In genomic region chr16:370980-371728, GRCh38 we compare ENCODE assay signal across 8 cellular contexts. TPM values are rescaled to one million over a fixed set of nuclear protein-coding genes. Genes with fewer than 3 reads are reported as not detected.
DNase-seq lines count a peak whose midpoint lies in the region; ATAC-seq, FAIRE-seq and TF ChIP-seq lines count a peak whose summit lies in the region.

No MANE protein-coding gene starts in this region.

- no TSS peak for BruUV-seq in Calu3 (replicated peaks; lab: Mats Ljungman, UMichigan)
- BruUV-seq in OCI-LY7 (replicated peaks; lab: Mats Ljungman, UMichigan) = no TSS peak
- no TSS peak for BruUV-seq in endothelial cell of umbilical vein (replicated peaks; lab: Mats Ljungman, UMichigan)

- CTCF ChIA-PET in Calu3 (lab: Charles Lee) (interaction anchor here (0.6 to 1.8 kb wide), 6 partner anchors 9 to 1660 kb away, joined by 3 to 8 read pairs (median 5); partner anchors contain the start of gene PGAP6), OCI-LY7 (lab: Charles Lee; ENCODE audit: unreplicated experiment) (interaction anchor here (0.6 kb wide), 1 partner anchor 1236 kb away, joined by 4 read pairs; no protein-coding TSS in a partner anchor), endothelial cell of umbilical vein (lab: Charles Lee) (interaction anchor here (0.6 to 1.8 kb wide), 6 partner anchors 8 to 267 kb away, joined by 3 to 13 read pairs (median 4); partner anchors contain the start of gene DECR2)

- no peaks in the 10 kb centered on the region for H3K27me3 Mint-ChIP-seq in Calu3 (ENCODE audit: unreplicated experiment)

- no peaks in the 10 kb centered on the region for H3K9me2 ChIP-seq in OCI-LY7 (ENCODE audit: insufficient read depth, low read length)

- no peak for TF ChIP-seq POLR2A in endothelial cell of umbilical vein (IDR thresholded peaks at IDR 0.05; ENCODE audit: low read depth, low read length)

- H3K4me2 ChIP-seq in OCI-LY7 (ENCODE audit: low read length) (peak overlapping the region; percentile 56), endothelial cell of umbilical vein (ENCODE audit: insufficient read depth, low read length) (peak overlapping the region; percentile 31)

- H2AFZ ChIP-seq in OCI-LY7 (ENCODE audit: low read length) (peak overlapping the region; percentile 32; the same call in 1 of the 2 replicates), endothelial cell of umbilical vein (ENCODE audit: low read depth, low read length) (no peak overlapping the region)

- POLR2A ChIA-PET in OCI-LY7 (lab: Charles Lee) (interaction anchor here (0.5 to 1.4 kb wide), 5 partner anchors 11 to 233 kb away, joined by 3 to 10 read pairs (median 3); partner anchors contain the start of gene PGAP6), endothelial cell of umbilical vein (lab: Charles Lee) (no interaction called here)

- H3K4me3 ChIP-seq in OCI-LY7 (ENCODE audit: low read depth, low read length, poor library complexity, severe bottlenecking) = peak overlapping the region; percentile 51
- no peak overlapping the region for H3K4me3 ChIP-seq in endothelial cell of umbilical vein (replicated peaks in 1 of 3; ENCODE audit: insufficient read depth in 1 of 3, low read depth in 1 of 3, low read length in 3 of 3)
- no peak overlapping the region for H3K4me3 ChIP-seq in pancreas

- no peaks in the 10 kb centered on the region for H3K79me2 ChIP-seq in OCI-LY7 (ENCODE audit: insufficient read depth, low read depth, low read length)
- no peaks in the 10 kb centered on the region for H3K79me2 ChIP-seq in endothelial cell of umbilical vein (ENCODE audit: control insufficient read depth, insufficient read depth, low read length)

- intact Hi-C loops in Calu3 (cut with micrococcal nuclease; ENCODE audit: unreplicated experiment) = no loop called here
- intact Hi-C loops in OCI-LY7 (cut with micrococcal nuclease; ENCODE audit: unreplicated experiment) = no loop called here
- intact Hi-C loops in endothelial cell of umbilical vein (cut with micrococcal nuclease) = loop anchor here (1.0 kb wide), 2 partner anchors 10 to 18 kb away; partner anchors contain the start of gene PGAP6
- intact Hi-C loops in pancreas (cut with DNase I) = no loop called here

- no peak for FAIRE-seq in endothelial cell of umbilical vein (lab: Jason Lieb, UNC)
- no peak for FAIRE-seq in pancreas (lab: Jason Lieb, UNC)

- dilution Hi-C loops in endothelial cell of umbilical vein (cut with MboI; ENCODE audit: extremely low pct_ligation_motif_present, low sequenced_read_pairs) = no loop called here

- no peaks in the 10 kb centered on the region for H3K9me3 ChIP-seq in OCI-LY7 (ENCODE audit: low read length)
- H3K9me3 ChIP-seq in endothelial cell of umbilical vein (replicated peaks; ENCODE audit: control insufficient read depth, insufficient read depth, low read length) = no peaks in the 10 kb centered on the region
- no peaks in the 10 kb centered on the region for H3K9me3 ChIP-seq in pancreas

- H3K27ac Mint-ChIP-seq in Calu3 (ENCODE audit: unreplicated experiment) = no peak overlapping the region

- H3K9me3 Mint-ChIP-seq in Calu3 (ENCODE audit: low read depth, unreplicated experiment) = no peaks in the 10 kb centered on the region

- WGBS in pancreas, 2 donors = 74 to 83% methylated on average over 15 of the region's 15 CpGs

- H3K4me3 Mint-ChIP-seq in Calu3 (ENCODE audit: low read depth, unreplicated experiment) = peak overlapping the region; percentile 72

- peak in 3 of 4 donors; percentile 2 to 4 (median 3) for ATAC-seq in pancreas

- no peaks in the 10 kb centered on the region for H4K20me1 ChIP-seq in OCI-LY7 (ENCODE audit: insufficient read depth, low read length)
- H4K20me1 ChIP-seq in endothelial cell of umbilical vein (replicated peaks; ENCODE audit: control insufficient read depth, extremely low read depth, insufficient read depth, low read length) = no peaks in the 10 kb centered on the region

- peaks cover 58% of the 10 kb centered on the region for H3K36me3 Mint-ChIP-seq in Calu3 (ENCODE audit: insufficient read depth, unreplicated experiment)

- no peak for DNase-seq in Calu3
- DNase-seq in OCI-LY7 (ENCODE audit: low spot score) = no peak
- no peak for DNase-seq in endothelial cell of umbilical vein (ENCODE audit: low read depth, low spot score)
- peak in 3 of 6 donors; percentile 46 to 79 (median 53) for DNase-seq in pancreas
- DNase-seq in NCI-H446 (lab: John Stamatoyannopoulos, UW) = no peak
- DNase-seq in SHP77 (lab: John Stamatoyannopoulos, UW) = no peak
- DNase-seq in NAMALWA (ENCODE audit: low spot score) = no peak
- DNase-seq in DMS 273 treated with DMSO at 0.1 percent for 48 hours (lab: John Stamatoyannopoulos, UW) = no peak

- peak overlapping the region; percentile 29 for H3K9ac ChIP-seq in endothelial cell of umbilical vein (replicated peaks; ENCODE audit: extremely low read depth, insufficient read depth, low read length)

- H3K4me1 Mint-ChIP-seq in Calu3 (ENCODE audit: low read depth, unreplicated experiment) = no peaks in the 10 kb centered on the region

- H3K9me1 ChIP-seq in endothelial cell of umbilical vein (replicated peaks; ENCODE audit: control insufficient read depth, extremely low read depth, insufficient read depth, low read length) = no peaks in the 10 kb centered on the region

- peaks cover 61% of the 10 kb centered on the region for H3K36me3 ChIP-seq in OCI-LY7 (ENCODE audit: insufficient read depth, low read length)
- peaks cover 7 to 50% of the 10 kb centered on the region in 2 experiments for H3K36me3 ChIP-seq in endothelial cell of umbilical vein (ENCODE audit: control insufficient read depth in 2 of 2, extremely low read depth in 1 of 2, insufficient read depth in 2 of 2, low read length in 2 of 2)
- H3K36me3 ChIP-seq in pancreas = peaks cover 5 to 25% (median 8%) of the 10 kb centered on the region in 3 donors

- H3K27ac ChIP-seq in OCI-LY7 (ENCODE audit: low read depth, low read length, poor library complexity, severe bottlenecking) (peak overlapping the region; percentile 52), endothelial cell of umbilical vein (ENCODE audit: insufficient read depth, low read depth, low read length) (no peak overlapping the region), pancreas (peak overlapping the region in 3 of 4 donors; percentile 22 to 44 (median 30))

- H3K4me1 ChIP-seq in OCI-LY7 (ENCODE audit: insufficient read depth, low read length, poor library complexity, severe bottlenecking) = peaks cover 12% of the 10 kb centered on the region
- H3K4me1 ChIP-seq in endothelial cell of umbilical vein (ENCODE audit: control insufficient read depth, extremely low read depth, insufficient read depth, low read length) = peaks cover 8% of the 10 kb centered on the region
- peaks cover 0 to 11% (median 6%) of the 10 kb centered on the region in 3 donors for H3K4me1 ChIP-seq in pancreas

- TF ChIP-seq CTCF in Calu3 (IDR thresholded peaks at IDR 0.05; ENCODE audit: unreplicated experiment) (no peak), OCI-LY7 (conservative IDR thresholded peaks at IDR 0.05; ENCODE audit: low read length) (no peak), endothelial cell of umbilical vein (IDR thresholded peaks at IDR 0.05; ENCODE audit: extremely low read depth in 1 of 2, insufficient read depth in 1 of 2, low read depth in 1 of 2, low read length in 2 of 2) (no peak), pancreas (IDR thresholded peaks at IDR 0.05) (no peak)

- no peaks in the 10 kb centered on the region for H3K27me3 ChIP-seq in endothelial cell of umbilical vein (ENCODE audit: control insufficient read depth in 2 of 2, insufficient read depth in 2 of 2, low read length in 2 of 2)
- no peaks in the 10 kb centered on the region for H3K27me3 ChIP-seq in pancreas

RNA-seq across cellular contexts. Expression of gene MRPL28, which starts 0.8 kb away (rescaled TPM):
- total RNA-seq in Calu3 (2022) = 115 and 126 TPM in 2 replicates
- 113 and 134 TPM in 2 replicates for total RNA-seq in OCI-LY7 (2014; rRNA removed; shearing (Covaris generic))
- 78.1 and 84.6 TPM in 2 replicates for total RNA-seq in OCI-LY7 (2022)
- 86.3 and 104 TPM in 2 replicates for total RNA-seq in endothelial cell of umbilical vein
- polyA plus RNA-seq in endothelial cell of umbilical vein = 180 and 198 TPM in 2 replicates
- polyA plus RNA-seq in endothelial cell of umbilical vein (2011; cell fraction: cytosol; rRNA removed) = 158 and 211 TPM in 2 replicates
- polyA plus RNA-seq in endothelial cell of umbilical vein (2011; cell fraction: nucleus; rRNA removed) = 82.8 and 92.3 TPM in 2 replicates
- 88.7 and 102 TPM in 2 replicates for polyA plus RNA-seq in endothelial cell of umbilical vein (2012)
- 57.6 and 61.2 TPM in 2 replicates for polyA minus RNA-seq in endothelial cell of umbilical vein
- polyA minus RNA-seq in endothelial cell of umbilical vein (2011; cell fraction: cytosol; rRNA and poly(A)+ RNA removed) = 48.4 TPM
- 10.6 and 16.3 TPM in 2 replicates for polyA minus RNA-seq in endothelial cell of umbilical vein (2011; cell fraction: nucleus; rRNA and poly(A)+ RNA removed)
- 10 to 100 TPM in 5 of 6 donors, 1 to 10 TPM in 1; 9.2 to 22.0 (median 18.6) TPM for total RNA-seq in pancreas
- polyA plus RNA-seq in pancreas = 10 to 100 TPM; 58.1 to 65.4 TPM

RNA-seq across cellular contexts. Expression of gene PGAP6, which starts 10.6 kb away (rescaled TPM):
- 70.0 and 78.5 TPM in 2 replicates for total RNA-seq in Calu3 (2022)
- 40.1 and 50.6 TPM in 2 replicates for total RNA-seq in OCI-LY7 (2014; rRNA removed; shearing (Covaris generic))
- 34.3 and 41.2 TPM in 2 replicates for total RNA-seq in OCI-LY7 (2022)
- 88.1 and 89.8 TPM in 2 replicates for total RNA-seq in endothelial cell of umbilical vein
- 365 and 484 TPM in 2 replicates for polyA plus RNA-seq in endothelial cell of umbilical vein
- 169 and 201 TPM in 2 replicates for polyA plus RNA-seq in endothelial cell of umbilical vein (2011; cell fraction: cytosol; rRNA removed)
- 127 and 155 TPM in 2 replicates for polyA plus RNA-seq in endothelial cell of umbilical vein (2011; cell fraction: nucleus; rRNA removed)
- 90.7 and 148 TPM in 2 replicates for polyA plus RNA-seq in endothelial cell of umbilical vein (2012)
- polyA minus RNA-seq in endothelial cell of umbilical vein = 166 and 233 TPM in 2 replicates
- 27.0 TPM for polyA minus RNA-seq in endothelial cell of umbilical vein (2011; cell fraction: cytosol; rRNA and poly(A)+ RNA removed)
- polyA minus RNA-seq in endothelial cell of umbilical vein (2011; cell fraction: nucleus; rRNA and poly(A)+ RNA removed) = 51.9 and 54.7 TPM in 2 replicates
- total RNA-seq in pancreas = 10 to 100 TPM; 53.1 to 75.5 (median 58.9) TPM
- 10 to 100 TPM; 62.1 to 88.5 TPM for polyA plus RNA-seq in pancreas

RNA-seq across cellular contexts. Expression of gene AXIN1, which starts 18.6 kb away (rescaled TPM):
- total RNA-seq in Calu3 (2022) = 49.8 and 52.5 TPM in 2 replicates
- total RNA-seq in OCI-LY7 (2014; rRNA removed; shearing (Covaris generic)) = 30.3 and 30.6 TPM in 2 replicates
- total RNA-seq in OCI-LY7 (2022) = 29.0 and 29.8 TPM in 2 replicates
- 21.1 and 21.9 TPM in 2 replicates for total RNA-seq in endothelial cell of umbilical vein
- 8.0 and 8.3 TPM in 2 replicates for polyA plus RNA-seq in endothelial cell of umbilical vein
- 9.3 and 11.9 TPM in 2 replicates for polyA plus RNA-seq in endothelial cell of umbilical vein (2011; cell fraction: cytosol; rRNA removed)
- 16.8 and 17.6 TPM in 2 replicates for polyA plus RNA-seq in endothelial cell of umbilical vein (2011; cell fraction: nucleus; rRNA removed)
- polyA plus RNA-seq in endothelial cell of umbilical vein (2012) = 11.3 and 17.0 TPM in 2 replicates
- polyA minus RNA-seq in endothelial cell of umbilical vein = 7.0 and 8.0 TPM in 2 replicates
- 21.3 TPM for polyA minus RNA-seq in endothelial cell of umbilical vein (2011; cell fraction: cytosol; rRNA and poly(A)+ RNA removed)
- polyA minus RNA-seq in endothelial cell of umbilical vein (2011; cell fraction: nucleus; rRNA and poly(A)+ RNA removed) = 7.1 and 8.7 TPM in 2 replicates
- total RNA-seq in pancreas = 10 to 100 TPM in 3 of 6 donors, 1 to 10 TPM in 3; 8.0 to 13.6 (median 9.6) TPM
- 10 to 100 TPM; 12.3 to 12.8 TPM for polyA plus RNA-seq in pancreas

RNA-seq across cellular contexts. Expression of gene NME4, which starts 25.8 kb away (rescaled TPM):
- 88.2 and 96.5 TPM in 2 replicates for total RNA-seq in Calu3 (2022)
- total RNA-seq in OCI-LY7 (2014; rRNA removed; shearing (Covaris generic)) = 25.0 and 28.3 TPM in 2 replicates
- 24.3 and 25.0 TPM in 2 replicates for total RNA-seq in OCI-LY7 (2022)
- total RNA-seq in endothelial cell of umbilical vein = 166 and 170 TPM in 2 replicates
- polyA plus RNA-seq in endothelial cell of umbilical vein = 264 and 412 TPM in 2 replicates
- 190 and 214 TPM in 2 replicates for polyA plus RNA-seq in endothelial cell of umbilical vein (2011; cell fraction: cytosol; rRNA removed)
- polyA plus RNA-seq in endothelial cell of umbilical vein (2011; cell fraction: nucleus; rRNA removed) = 111 and 145 TPM in 2 replicates
- polyA plus RNA-seq in endothelial cell of umbilical vein (2012) = 180 and 258 TPM in 2 replicates
- 70.2 and 79.0 TPM in 2 replicates for polyA minus RNA-seq in endothelial cell of umbilical vein
- polyA minus RNA-seq in endothelial cell of umbilical vein (2011; cell fraction: cytosol; rRNA and poly(A)+ RNA removed) = 15.6 TPM
- polyA minus RNA-seq in endothelial cell of umbilical vein (2011; cell fraction: nucleus; rRNA and poly(A)+ RNA removed) = 21.5 and 33.0 TPM in 2 replicates
- 10 to 100 TPM; 11.0 to 32.5 (median 20.8) TPM for total RNA-seq in pancreas
- polyA plus RNA-seq in pancreas = 10 to 100 TPM; 48.4 to 68.6 TPM

RNA-seq across cellular contexts. Expression of gene DECR2, which starts 30.5 kb away (rescaled TPM):
- total RNA-seq in Calu3 (2022) = 41.2 and 49.6 TPM in 2 replicates
- total RNA-seq in OCI-LY7 (2014; rRNA removed; shearing (Covaris generic)) = 7.5 and 8.0 TPM in 2 replicates
- total RNA-seq in OCI-LY7 (2022) = 14.4 and 15.9 TPM in 2 replicates
- total RNA-seq in endothelial cell of umbilical vein = 23.1 and 28.3 TPM in 2 replicates
- 46.5 and 61.7 TPM in 2 replicates for polyA plus RNA-seq in endothelial cell of umbilical vein
- 19.8 and 30.3 TPM in 2 replicates for polyA plus RNA-seq in endothelial cell of umbilical vein (2011; cell fraction: cytosol; rRNA removed)
- polyA plus RNA-seq in endothelial cell of umbilical vein (2011; cell fraction: nucleus; rRNA removed) = 82.4 and 87.1 TPM in 2 replicates
- 16.7 and 26.2 TPM in 2 replicates for polyA plus RNA-seq in endothelial cell of umbilical vein (2012)
- 13.3 and 20.1 TPM in 2 replicates for polyA minus RNA-seq in endothelial cell of umbilical vein
- polyA minus RNA-seq in endothelial cell of umbilical vein (2011; cell fraction: cytosol; rRNA and poly(A)+ RNA removed) = 17.4 TPM
- 12.1 and 15.1 TPM in 2 replicates for polyA minus RNA-seq in endothelial cell of umbilical vein (2011; cell fraction: nucleus; rRNA and poly(A)+ RNA removed)
- total RNA-seq in pancreas = 10 to 100 TPM in 5 of 6 donors, 1 to 10 TPM in 1; 9.2 to 21.4 (median 15.6) TPM
- polyA plus RNA-seq in pancreas = 10 to 100 TPM; 48.8 to 68.0 TPM
